In the genomic region with DNA sequence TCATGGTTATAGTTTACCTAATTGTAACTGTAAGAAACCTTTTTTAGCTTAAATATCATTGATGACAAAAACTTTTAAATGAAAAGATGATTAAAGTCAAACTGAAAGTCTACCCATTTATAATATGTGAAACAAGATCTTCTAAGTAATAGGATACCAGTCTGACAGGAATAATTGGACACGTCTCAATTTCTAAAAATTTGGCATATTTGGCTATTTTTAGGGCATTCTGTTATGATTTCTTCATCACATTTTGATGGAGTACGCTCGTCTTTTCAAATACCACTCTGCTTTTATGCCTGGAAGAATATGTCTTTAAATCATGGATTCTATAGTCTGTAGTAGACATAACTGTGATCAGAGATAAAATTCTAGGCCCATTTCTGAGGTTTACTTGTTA, we compare ENCODE assay signal across 10 cellular contexts. TPM values are rescaled to one million over a fixed set of nuclear protein-coding genes. Genes with fewer than 3 reads are reported as not detected.
DNase-seq lines count a peak whose midpoint lies in the region; ATAC-seq, FAIRE-seq and TF ChIP-seq lines count a peak whose summit lies in the region.
"Had no signal": no experiment of that assay in that cellular context is flagged by ENCODE, and none has a peak within 500 bp of the region (broad histone marks: within the 10 kb centered on the region; RNA-seq: fewer than 3 reads in every experiment).

No MANE protein-coding gene starts in this region.

- no peak for ATAC-seq in CD4-positive, CD25-positive, alpha-beta regulatory T cell (ENCODE audit: low read depth in 2 of 2)
- no peak for ATAC-seq in IMR-90 (ENCODE audit: low read depth)
- ATAC-seq in central memory CD8-positive, alpha-beta T cell (replicated peaks; ENCODE audit: extremely low read depth, poor library complexity, severe bottlenecking) = no peak
- ATAC-seq in naive B cell (ENCODE audit: low read depth in 2 of 2) = no peak
- no peak for ATAC-seq in HG02852 (IDR thresholded peaks at IDR 0.05; ENCODE audit: unreplicated experiment)

- H4K8ac ChIP-seq in IMR-90 (ENCODE audit: low read depth in 2 of 2, low read length in 2 of 2) = no peak overlapping the region

- H3K9me3 ChIP-seq in CD4-positive, CD25-positive, alpha-beta regulatory T cell (ENCODE audit: control insufficient read depth in 2 of 2, low read length in 2 of 2) = no peaks in the 10 kb centered on the region
- H3K9me3 ChIP-seq in IMR-90 (ENCODE audit: control insufficient read depth, insufficient read depth, low read length) = no peaks in the 10 kb centered on the region

- no peak overlapping the region for H3K23ac ChIP-seq in IMR-90 (ENCODE audit: low read depth, low read length)

- H3K9me1 ChIP-seq in IMR-90 (ENCODE audit: insufficient read depth, low read length) = 0 out of 2 replicates have a peak, but pooled peaks cover 3% of the 10 kb centered on the region

- H3K4me1 ChIP-seq in CD4-positive, CD25-positive, alpha-beta regulatory T cell (ENCODE audit: control insufficient read depth, insufficient read depth, low read length, poor library complexity, severe bottlenecking) = peaks cover 20% of the 10 kb centered on the region
- H3K4me1 ChIP-seq in IMR-90 (ENCODE audit: control insufficient read depth, insufficient read depth, low read length) = no peaks in the 10 kb centered on the region

- BruUV-seq in IMR-90 (replicated peaks; lab: Mats Ljungman, UMichigan) = no TSS peak

- H3K4me2 ChIP-seq in IMR-90 (ENCODE audit: low read depth, low read length) = peak overlapping the region; percentile 75

- peak overlapping the region; percentile 46 for H3K4me3 ChIP-seq in CD4-positive, CD25-positive, alpha-beta regulatory T cell (ENCODE audit: low read depth, low read length)
- H3K4me3 ChIP-seq in IMR-90 (ENCODE audit: insufficient read depth, low read depth, low read length) = 0 out of 2 replicates have a peak overlapping the region, but pooled peaks have one; percentile 4

- H2BK120ac ChIP-seq in IMR-90 (ENCODE audit: low read depth, low read length) = no peak overlapping the region

- intact Hi-C loops in IMR-90 (cut with micrococcal nuclease) = loop anchor here (5.0 kb wide), 1 partner anchor 180 kb away; no protein-coding TSS in a partner anchor

- peaks cover 14 to 30% of the 10 kb centered on the region in 2 experiments; a peak in 3 of 4 replicates for H3K79me1 ChIP-seq in IMR-90 (ENCODE audit: low read depth in 1 of 2, low read length in 2 of 2)

- H2BK20ac ChIP-seq in IMR-90 (ENCODE audit: low read depth, low read length) = no peak overlapping the region

- H3K27ac Mint-ChIP-seq in CD4-positive, CD25-positive, alpha-beta regulatory T cell = peak overlapping the region in 1 of 3 donors; percentile 34
- peak overlapping the region; percentile 35 for H3K27ac Mint-ChIP-seq in central memory CD8-positive, alpha-beta T cell (ENCODE audit: low read depth)
- H3K27ac Mint-ChIP-seq in naive B cell = no peak overlapping the region

- CTCF ChIA-PET in IMR-90 (lab: Yijun Ruan, JAX) = no interaction called here

- no peak for DNase-seq in CD4-positive, CD25-positive, alpha-beta regulatory T cell
- DNase-seq in IMR-90 (no peak), naive B cell (no peak), HTR-8/SVneo (ENCODE audit: insufficient read length, low spot score) (no peak), NCI-H524 (lab: John Stamatoyannopoulos, UW) (no peak), frontal cortex (ENCODE audit: low spot score in 2 of 2) (no peak)
- DNase-seq in central memory CD8-positive, alpha-beta T cell (ENCODE audit: low spot score in 2 of 2) = no peak
- DNase-seq: NCI-H187; stimulated activated naive CD4-positive, alpha-beta T cell had no signal

- FAIRE-seq in HTR-8/SVneo (lab: Jason Lieb, UNC) (no peak), frontal cortex (lab: Jason Lieb, UNC) (no peak)

- H2BK5ac ChIP-seq in IMR-90 (ENCODE audit: low read depth, low read length, poor library complexity, severe bottlenecking) = no peak overlapping the region

- no peaks in the 10 kb centered on the region for H3K27me3 ChIP-seq in CD4-positive, CD25-positive, alpha-beta regulatory T cell (ENCODE audit: control insufficient read depth, insufficient read depth, low read length)
- no peaks in the 10 kb centered on the region for H3K27me3 ChIP-seq in IMR-90 (ENCODE audit: control insufficient read depth, insufficient read depth, low read length)

- POLR2A ChIA-PET in IMR-90 (lab: Charles Lee; ENCODE audit: unreplicated experiment) = no interaction called here

- dilution Hi-C loops in IMR-90 (cut with HindIII; ENCODE audit: low sequenced_read_pairs, unreplicated experiment) = no loop called here

- H3K36me3 Mint-ChIP-seq in CD4-positive, CD25-positive, alpha-beta regulatory T cell = no peaks in the 10 kb centered on the region
- no peaks in the 10 kb centered on the region for H3K36me3 Mint-ChIP-seq in central memory CD8-positive, alpha-beta T cell (ENCODE audit: insufficient read depth)
- no peaks in the 10 kb centered on the region for H3K36me3 Mint-ChIP-seq in naive B cell

- H3K27ac ChIP-seq in CD4-positive, CD25-positive, alpha-beta regulatory T cell (ENCODE audit: insufficient read depth, low read length, poor library complexity, severe bottlenecking) = peak overlapping the region; percentile 92
- no peak overlapping the region for H3K27ac ChIP-seq in IMR-90 (ENCODE audit: insufficient read depth, low read length)

- H2AK5ac ChIP-seq in IMR-90 (ENCODE audit: low read depth, low read length) = no peak overlapping the region

- H3K4me3 Mint-ChIP-seq in CD4-positive, CD25-positive, alpha-beta regulatory T cell = peak overlapping the region in 1 of 4 donors; percentile 79
- no peak overlapping the region for H3K4me3 Mint-ChIP-seq in central memory CD8-positive, alpha-beta T cell
- H3K4me3 Mint-ChIP-seq in naive B cell = peak overlapping the region in 5 of 8 donors; percentile 32 to 57 (median 45)

- no peak for TF ChIP-seq POLR2A in IMR-90 (IDR thresholded peaks at IDR 0.05; ENCODE audit: low read depth, low read length)

- peak overlapping the region; percentile 15; the same call in 1 of the 2 replicates for H3K9ac ChIP-seq in IMR-90 (ENCODE audit: low read depth, low read length)

- no peak overlapping the region for H2AK9ac ChIP-seq in IMR-90 (replicated peaks; ENCODE audit: low read depth, low read length, poor library complexity)

- H2BK15ac ChIP-seq in IMR-90 (ENCODE audit: low read depth, low read length) = no peak overlapping the region

- H3K56ac ChIP-seq in IMR-90 (ENCODE audit: extremely low read depth, insufficient read depth, low read length) = no peak overlapping the region

- no peak overlapping the region for H3K14ac ChIP-seq in IMR-90 (replicated peaks; ENCODE audit: low read depth, low read length)

- H4K20me1 ChIP-seq in IMR-90 (ENCODE audit: insufficient read depth, low read length) = no peaks in the 10 kb centered on the region

- H4K5ac ChIP-seq in IMR-90 (ENCODE audit: low read depth, low read length) = no peak overlapping the region

- H3K9me3 Mint-ChIP-seq in CD4-positive, CD25-positive, alpha-beta regulatory T cell = no peaks in the 10 kb centered on the region
- no peaks in the 10 kb centered on the region for H3K9me3 Mint-ChIP-seq in central memory CD8-positive, alpha-beta T cell
- H3K9me3 Mint-ChIP-seq in naive B cell = no peaks in the 10 kb centered on the region

- TF ChIP-seq CTCF in IMR-90 (conservative IDR thresholded peaks at IDR 0.05; ENCODE audit: low read depth, low read length) = no peak

- no peak overlapping the region for H4K91ac ChIP-seq in IMR-90 (ENCODE audit: insufficient read depth, low read depth, low read length)

- H3K36me3 ChIP-seq in CD4-positive, CD25-positive, alpha-beta regulatory T cell (ENCODE audit: control insufficient read depth, insufficient read depth, low read length) = no peaks in the 10 kb centered on the region
- H3K36me3 ChIP-seq in IMR-90 (ENCODE audit: control insufficient read depth, insufficient read depth, low read length) = no peaks in the 10 kb centered on the region

- no CpG with 5 or more reads among the region's 3 CpGs for WGBS in IMR-90 (ENCODE audit: extremely low coverage in 2 of 2, insufficient read length in 1 of 2), 2 experiments

- in situ Hi-C loops in IMR-90 (cut with MboI; ENCODE audit: low sequenced_read_pairs) = no loop called here

- H3K27me3 Mint-ChIP-seq in CD4-positive, CD25-positive, alpha-beta regulatory T cell = no peaks in the 10 kb centered on the region
- H3K27me3 Mint-ChIP-seq in central memory CD8-positive, alpha-beta T cell = no peaks in the 10 kb centered on the region
- H3K27me3 Mint-ChIP-seq in naive B cell = no peaks in the 10 kb centered on the region

- H2AFZ ChIP-seq in IMR-90 (replicated peaks; ENCODE audit: low read length, poor library complexity) = no peak overlapping the region

- H3K4me1 Mint-ChIP-seq in CD4-positive, CD25-positive, alpha-beta regulatory T cell = peaks cover 5 to 38% (median 28%) of the 10 kb centered on the region in 4 donors
- peaks cover 6% of the 10 kb centered on the region for H3K4me1 Mint-ChIP-seq in central memory CD8-positive, alpha-beta T cell
- H3K4me1 Mint-ChIP-seq in naive B cell = peaks cover 6 to 12% (median 7%) of the 10 kb centered on the region in 3 donors

- no peak for TF ChIP-seq RAD21 in IMR-90 (IDR thresholded peaks at IDR 0.05; ENCODE audit: low read length)

- no peak overlapping the region for H3K4ac ChIP-seq in IMR-90 (ENCODE audit: low read depth, low read length)

- H3K18ac ChIP-seq in IMR-90 (ENCODE audit: low read depth, low read length) = no peak overlapping the region

TF ChIP-seq in IMR-90, 13 proteins besides CTCF, POLR2A, EP300 and RAD21 (continues in another document):
- TF ChIP-seq MAZ (IDR thresholded peaks at IDR 0.05; ENCODE audit: borderline replicate concordance, low read depth, low read length) = no peak
- TF ChIP-seq SMC3 (IDR thresholded peaks at IDR 0.05; ENCODE audit: low read depth, low read length) = no peak
- TF ChIP-seq CEBPB (IDR thresholded peaks at IDR 0.05; ENCODE audit: low read depth, low read length) = no peak
- TF ChIP-seq RFX5 (IDR thresholded peaks at IDR 0.05; ENCODE audit: low read depth, low read length) = no peak
- TF ChIP-seq BHLHE40 (IDR thresholded peaks at IDR 0.05; ENCODE audit: low read depth, low read length) = no peak

RNA-seq across cellular contexts. Expression of gene R3HDM1, which starts 1.3 kb away (rescaled TPM):
- 43.9 TPM for total RNA-seq in CD4-positive, CD25-positive, alpha-beta regulatory T cell
- polyA plus RNA-seq in CD4-positive, CD25-positive, alpha-beta regulatory T cell = 10 to 100 TPM in 3 of 4 donors, 1 to 10 TPM in 1; 8.3 to 16.9 (median 15.2) TPM
- 5.9 and 7.8 TPM in 2 replicates for total RNA-seq in IMR-90 (2012; rRNA removed)
- polyA plus RNA-seq in IMR-90 (2012; rRNA removed) = 38.0 and 38.1 TPM in 2 replicates
- polyA plus RNA-seq in IMR-90 (2012; cell fraction: cytosol; rRNA removed) = 14.4 and 19.0 TPM in 2 replicates
- 23.3 and 48.3 TPM in 2 replicates for polyA plus RNA-seq in IMR-90 (2012; cell fraction: nucleus; rRNA removed; ENCODE audit: low replicate concordance)
- polyA plus RNA-seq in naive B cell (ENCODE audit: low read depth in 6 of 6) = 10 to 100 TPM; 11.3 to 29.8 (median 14.7) TPM
- total RNA-seq in frontal cortex = 93.8 TPM

RNA-seq across cellular contexts. Expression of gene ZRANB3, which starts 1.6 kb away (rescaled TPM):
- total RNA-seq in CD4-positive, CD25-positive, alpha-beta regulatory T cell = 4.6 TPM
- 1 to 10 TPM; 2.2 to 3.7 (median 3.1) TPM for polyA plus RNA-seq in CD4-positive, CD25-positive, alpha-beta regulatory T cell
- total RNA-seq in IMR-90 (2012; rRNA removed) (8.1 and 9.3 TPM in 2 replicates), frontal cortex (13.5 TPM)
- polyA plus RNA-seq in IMR-90 (2012; rRNA removed) (2.5 and 3.4 TPM in 2 replicates), naive B cell (ENCODE audit: low read depth in 6 of 6) (1 to 10 TPM; 2.6 to 6.6 (median 5.4) TPM)
- 0.70 and 0.93 TPM in 2 replicates for polyA plus RNA-seq in IMR-90 (2012; cell fraction: cytosol; rRNA removed)
- 0.28 and 1.8 TPM in 2 replicates for polyA plus RNA-seq in IMR-90 (2012; cell fraction: nucleus; rRNA removed; ENCODE audit: low replicate concordance)
